8 cellular contexts compared by ENCODE assay signal in genomic region chr11:118791961-118792578, GRCh38. TPM values are rescaled to one million over a fixed set of nuclear protein-coding genes. Genes with fewer than 3 reads are reported as not detected.
DNase-seq lines count a peak whose midpoint lies in the region; ATAC-seq and TF ChIP-seq lines count a peak whose summit lies in the region.

No MANE protein-coding gene starts in this region.

- DNase-seq in GM19240 (ENCODE audit: insufficient read length, low spot score) (peak; percentile 4), T-helper 1 cell (peak; percentile 11 to 48 (median 28)), brain microvascular endothelial cell (peak; percentile 2), islet precursor cell (peak; percentile 64), HT-29 (ENCODE audit: low spot score) (no peak)
- DNase-seq in stimulated activated CD4-positive, alpha-beta T cell treated with anti-CD3 and anti-CD28 coated beads, Interleukin-1b, Interleukin-23, amount 100 ng/mL, for 48 hours = peak; percentile 46

- H3K27ac ChIP-seq in brain microvascular endothelial cell = peak overlapping the region; percentile 97

- no peak for TF ChIP-seq CTCF in brain microvascular endothelial cell (IDR thresholded peaks at IDR 0.05; ENCODE audit: low read depth, low read length, missing control alignments)

- in situ Hi-C loops in brain microvascular endothelial cell (cut with HindIII; ENCODE audit: low pct_ligation_motif_present, low sequenced_read_pairs) = no loop called here

- no peaks in the 10 kb centered on the region for H3K27me3 ChIP-seq in brain microvascular endothelial cell (replicated peaks)

- H3K4me3 ChIP-seq in brain microvascular endothelial cell (ENCODE audit: low read depth, low read length) = peak overlapping the region; percentile 91

- ATAC-seq in GM21367 (IDR thresholded peaks at IDR 0.05; ENCODE audit: unreplicated experiment) (no peak), HG03354 (IDR thresholded peaks at IDR 0.05; ENCODE audit: poor library complexity, severe bottlenecking, unreplicated experiment) (no peak)

- no peaks in the 10 kb centered on the region for H3K36me3 ChIP-seq in brain microvascular endothelial cell (replicated peaks)

RNA-seq across cellular contexts. Expression of gene DDX6, which starts 1.1 kb away (rescaled TPM):
- total RNA-seq in HT-29 (2014; rRNA removed; shearing (Covaris generic)) = 26.3 and 30.5 TPM in 2 replicates
